9 cellular contexts compared by ENCODE assay signal in the genomic region with DNA sequence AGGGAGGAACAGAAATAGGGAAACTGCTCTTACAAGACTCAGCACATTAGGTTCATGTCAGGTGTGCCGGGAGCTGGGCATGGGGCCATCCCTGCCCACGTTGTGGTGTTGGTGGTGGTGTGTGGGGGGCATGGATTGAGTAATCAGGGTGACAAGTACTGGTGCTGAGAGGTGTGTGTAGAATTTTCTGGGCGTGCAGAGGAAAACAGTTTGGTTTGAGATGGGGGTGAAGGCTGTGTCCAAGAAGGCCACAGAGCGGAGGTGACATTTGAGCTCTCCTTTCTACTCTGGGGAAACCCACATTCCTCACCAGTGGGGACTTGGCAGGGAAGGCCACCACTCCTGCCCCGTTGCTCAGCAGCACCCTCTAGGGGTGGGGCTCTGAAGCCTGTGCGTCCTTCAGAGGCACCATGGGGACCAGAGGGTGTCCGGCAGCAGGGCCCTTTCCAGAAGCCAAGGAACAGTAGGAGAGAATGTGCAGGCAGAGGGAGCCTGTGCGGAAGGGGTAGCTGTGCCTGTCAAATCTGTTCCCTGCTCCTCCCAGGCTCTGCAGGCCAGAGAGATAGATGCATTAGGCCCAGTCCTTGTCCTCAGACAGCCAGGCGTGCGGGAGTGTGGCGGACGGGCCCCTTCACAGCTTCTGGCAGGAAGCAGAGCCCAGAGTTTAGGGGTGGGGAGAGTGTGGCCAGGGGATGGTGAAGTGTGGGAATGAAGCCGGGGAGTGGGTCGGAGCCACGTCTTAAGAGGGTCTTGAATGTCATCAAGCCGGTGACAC. TPM values are rescaled to one million over a fixed set of nuclear protein-coding genes. Genes with fewer than 3 reads are reported as not detected.
A peak's percentile ranks its signal among the peaks of the same experiment; 100 is the strongest.
DNase-seq lines count a peak whose midpoint lies in the region; ATAC-seq, FAIRE-seq and TF ChIP-seq lines count a peak whose summit lies in the region.
"Had no signal": no experiment of that assay in that cellular context is flagged by ENCODE, and none has a peak within 500 bp of the region (broad histone marks: within the 10 kb centered on the region; RNA-seq: fewer than 3 reads in every experiment).

No MANE protein-coding gene starts in this region.

- FAIRE-seq in GM18507 (lab: Jason Lieb, UNC): peak; percentile 50

- H3K36me3 ChIP-seq in SJCRH30 (no peaks in the 10 kb centered on the region), esophagus muscularis mucosa (no peaks in the 10 kb centered on the region)

- H3K27ac ChIP-seq in SJCRH30 (no peak overlapping the region), esophagus muscularis mucosa (replicated peaks in 1 of 4) (peak overlapping the region in 1 of 4 donors; percentile 25)
- H3K27ac ChIP-seq: SK-N-MC had no signal

- no peak overlapping the region for H3K4me3 ChIP-seq in foreskin fibroblast (ENCODE audit: low read depth in 1 of 2, low read length in 2 of 2)
- H3K4me3 ChIP-seq in SJCRH30: no peak overlapping the region
- no peak overlapping the region for H3K4me3 ChIP-seq in esophagus muscularis mucosa
- H3K4me3 ChIP-seq: SK-N-MC had no signal

- H3K9me3 ChIP-seq in SJCRH30 (replicated peaks): no peaks in the 10 kb centered on the region
- no peaks in the 10 kb centered on the region for H3K9me3 ChIP-seq in esophagus muscularis mucosa

- WGBS in esophagus muscularis mucosa: 80% methylated on average over 16 of the region's 16 CpGs

- DNase-seq in GM18507 (ENCODE audit: extremely low spot score, insufficient read length, low read depth) (no peak), UCSD-AML1 (lab: John Stamatoyannopoulos, UW; ENCODE audit: unreplicated experiment) (peak; percentile 71), foreskin fibroblast (no peak), SJCRH30 (no peak), esophagus muscularis mucosa (ENCODE audit: extremely low spot score) (no peak), NCI-H2107 treated with DMSO at 0.1 percent for 48 hours (lab: John Stamatoyannopoulos, UW; ENCODE audit: unreplicated experiment) (no peak)
- peak; percentile 83 for DNase-seq in stimulated activated CD8-positive, alpha-beta memory T cell treated with anti-CD3 and anti-CD28 coated beads, Interleukin-4, amount 100 ng/mL, for 48 hours

- TF ChIP-seq CTCF in foreskin fibroblast (IDR thresholded peaks at IDR 0.05; ENCODE audit: low read depth, low read length): peak; percentile 56
- TF ChIP-seq CTCF in esophagus muscularis mucosa (IDR thresholded peaks at IDR 0.05): peak in 1 of 3 experiments; percentile 36

- H3K4me1 ChIP-seq in SJCRH30: peaks cover 18% of the 10 kb centered on the region; the same call in 1 of the 2 replicates
- H3K4me1 ChIP-seq in esophagus muscularis mucosa: peaks cover 38 to 49% (median 43%) of the 10 kb centered on the region in 4 donors

- intact Hi-C loops in esophagus muscularis mucosa (cut with DNase I): no loop called here

- no peak for TF ChIP-seq EP300 in esophagus muscularis mucosa (IDR thresholded peaks at IDR 0.05)

- no peak for ATAC-seq in HG03039 (IDR thresholded peaks at IDR 0.05; ENCODE audit: unreplicated experiment)

- TF ChIP-seq POLR2A in esophagus muscularis mucosa (IDR thresholded peaks at IDR 0.05; ENCODE audit: low read depth): no peak

- H3K27me3 ChIP-seq in SJCRH30: no peaks in the 10 kb centered on the region
- no peaks in the 10 kb centered on the region for H3K27me3 ChIP-seq in esophagus muscularis mucosa

RNA-seq across cellular contexts. Expression of a gene that starts 48.7 kb away (rescaled TPM):
- 31.1 and 33.8 TPM in 2 replicates for total RNA-seq in SJCRH30 (2014; rRNA removed; shearing (Covaris generic))
- total RNA-seq in esophagus muscularis mucosa: 10 to 100 TPM; 45.4 to 79.4 (median 49.5) TPM

Comparison
In these comparisons a context has a peak if more than half of its experiments do, and no peak if none do; other contexts are left out.
1. DNase-seq: peak in UCSD-AML1 (single experiment) and stimulated activated CD8-positive, alpha-beta memory T cell treated with anti-CD3 and anti-CD28 coated beads, Interleukin-4, amount 100 ng/mL, for 48 hours (single experiment); none in GM18507 (single experiment), foreskin fibroblast (0 of 2), SJCRH30 (0 of 2), esophagus muscularis mucosa (single experiment) and NCI-H2107 treated with DMSO at 0.1 percent for 48 hours (single experiment).